ENCODE assay signal across 8 cellular contexts in genomic region chr19:21767065-21767800, GRCh38. TPM values are rescaled to one million over a fixed set of nuclear protein-coding genes. Genes with fewer than 3 reads are reported as not detected.
DNase-seq lines count a peak whose midpoint lies in the region; ATAC-seq and TF ChIP-seq lines count a peak whose summit lies in the region.

TSS of gene ZNF100 (minus strand) at chr19:21767579. CDS start at chr19:21767429, 150 bp downstream.

- WGBS in liver: under 1% methylated on average over 35 of the region's 35 CpGs

- H3K9me3 ChIP-seq in liver (ENCODE audit: control insufficient read depth in 4 of 4, low read length in 3 of 4): no peaks in the 10 kb centered on the region

- H3K4me3 ChIP-seq in dorsolateral prefrontal cortex (peak within 1 kb of the TSS; percentile 56 to 97 (median 85)), liver (ENCODE audit: low read depth in 1 of 3, low read length in 3 of 3) (peak within 1 kb of the TSS; percentile 77 to 95 (median 95))

- no peak for TF ChIP-seq CTCF in C4-2B (conservative IDR thresholded peaks at IDR 0.05)
- peak in 15 of 56 donors; percentile 5 to 41 (median 23) for TF ChIP-seq CTCF in dorsolateral prefrontal cortex (IDR thresholded peaks at IDR 0.05 in 54 of 56, conservative IDR thresholded peaks at IDR 0.05 in 2 of 56; ENCODE audit: low read depth in 1 of 56, partially characterized antibody in 56 of 56)
- no peak for TF ChIP-seq CTCF in liver (IDR thresholded peaks at IDR 0.05; ENCODE audit: low read depth, low read length, missing input control)

- peak; percentile 96 for DNase-seq in NCI-H748 (lab: John Stamatoyannopoulos, UW; ENCODE audit: unreplicated experiment)
- DNase-seq in activated CD4-positive, alpha-beta T cell treated with anti-CD3 and anti-CD28 coated beads, Interleukin-2, amount 50 U/mL, for 4 hours: peak; percentile 80 to 81
- DNase-seq in dorsolateral prefrontal cortex: peak; percentile 89 to 95 (median 93)
- DNase-seq in stimulated activated CD4-positive, alpha-beta T cell treated with anti-CD3 and anti-CD28 coated beads, Interleukin-4, amount 100 ng/mL, for 1 hour: peak; percentile 84

- intact Hi-C loops in dorsolateral prefrontal cortex (cut with DNase I): loop anchor here in 1 of 2 donors (10.0 kb wide), 1 partner anchor 1202 kb away; the partner anchor contains the start of gene ZNF737

- H3K36me3 ChIP-seq in liver (ENCODE audit: control insufficient read depth in 4 of 4, insufficient read depth in 3 of 4, low read depth in 1 of 4, low read length in 3 of 4): peaks cover 0 to 12% (median 3%) of the 10 kb centered on the region in 4 donors

- TF ChIP-seq RAD21 in liver (IDR thresholded peaks at IDR 0.05): peak in 1 of 2 donors; percentile 8

- H3K9ac ChIP-seq in liver (ENCODE audit: low read depth in 1 of 2, low read length in 2 of 2): peak within 1 kb of the TSS; percentile 72 to 73

- H3K27me3 ChIP-seq in dorsolateral prefrontal cortex (no peaks in the 10 kb centered on the region), liver (ENCODE audit: control insufficient read depth in 4 of 4, insufficient read depth in 4 of 4, low read length in 3 of 4) (no peaks in the 10 kb centered on the region)

- peaks cover 0 to 2% (median 0%) of the 10 kb centered on the region in 4 donors for H3K4me1 ChIP-seq in liver (ENCODE audit: control insufficient read depth in 4 of 4, insufficient read depth in 4 of 4, low read length in 3 of 4)

- ATAC-seq in GM19372 (IDR thresholded peaks at IDR 0.05; ENCODE audit: low read depth, unreplicated experiment) (peak; percentile 88), HG03521 (IDR thresholded peaks at IDR 0.05; ENCODE audit: unreplicated experiment) (peak; percentile 94)

- H3K27ac ChIP-seq in C4-2B (peak within 1 kb of the TSS; percentile 82), dorsolateral prefrontal cortex (peak within 1 kb of the TSS in 55 of 59 donors; percentile 13 to 93 (median 78)), liver (ENCODE audit: low read depth in 1 of 2, low read length in 2 of 2) (peak within 1 kb of the TSS; percentile 29 to 63)

TF ChIP-seq in liver, 16 proteins besides CTCF, POLR2A, EP300 and RAD21:
- TF ChIP-seq GABPA (IDR thresholded peaks at IDR 0.05 in 1 of 2, conservative IDR thresholded peaks at IDR 0.05 in 1 of 2): peak; percentile 42 to 70
- TF ChIP-seq EGR1 (IDR thresholded peaks at IDR 0.05; ENCODE audit: low read depth in 2 of 2): no peak
- TF ChIP-seq HNF4G (IDR thresholded peaks at IDR 0.05): no peak
- TF ChIP-seq ATF3 (IDR thresholded peaks at IDR 0.05): no peak
- TF ChIP-seq MAX (IDR thresholded peaks at IDR 0.05): no peak
- TF ChIP-seq TAF1 (conservative IDR thresholded peaks at IDR 0.05): peak; percentile 74
- no peak for TF ChIP-seq FOXA1 (IDR thresholded peaks at IDR 0.05)
- TF ChIP-seq JUND (IDR thresholded peaks at IDR 0.05): peak in 1 of 2 donors; percentile 16
- TF ChIP-seq SP1 (IDR thresholded peaks at IDR 0.05): peak; percentile 39
- TF ChIP-seq ZBTB33 (IDR thresholded peaks at IDR 0.05): no peak
- no peak for TF ChIP-seq HNF4A (conservative IDR thresholded peaks at IDR 0.05)
- peak; percentile 96 for TF ChIP-seq YY1 (IDR thresholded peaks at IDR 0.05)

RNA-seq across cellular contexts. Expression of gene ZNF100, which starts in this region (rescaled TPM):
- total RNA-seq in dorsolateral prefrontal cortex: 10 to 100 TPM in 100 of 120 experiments, 1 to 10 TPM in 20; 6.8 to 32.0 (median 14.3) TPM
- total RNA-seq in liver: 1 to 10 TPM; 1.9 to 6.1 TPM
- under 1 TPM; 0.51 to 0.94 TPM for polyA plus RNA-seq in liver

Comparison
In these comparisons a context has a peak if more than half of its experiments do, and no peak if none do; other contexts are left out.
1. Peak in every context shown above with its lines: DNase-seq, ATAC-seq, H3K4me3 ChIP-seq and H3K27ac ChIP-seq.